ENCODE assay signal across 9 cellular contexts in genomic region chr12:119780786-119781434, GRCh38.
DNase-seq lines count a peak whose midpoint lies in the region; ATAC-seq, FAIRE-seq and TF ChIP-seq lines count a peak whose summit lies in the region.
"Had no signal": no experiment of that assay in that cellular context is flagged by ENCODE, and none has a peak within 500 bp of the region (broad histone marks: within the 10 kb centered on the region; RNA-seq: fewer than 3 reads in every experiment).

No MANE protein-coding gene starts in this region.

- H3K27ac ChIP-seq in K562 (ENCODE audit: extremely low read depth, low read depth, low read length) (no peak overlapping the region), vagina (no peak overlapping the region)

- DNase-seq in Daoy (ENCODE audit: low read depth), result peak; percentile 38
- DNase-seq in K562 (ENCODE audit: extremely low read depth in 1 of 4, low spot score in 3 of 4), result peak; percentile 44 to 62 (median 51)
- peak; percentile 68 for DNase-seq in left kidney (ENCODE audit: low read depth, low spot score)
- no peak for DNase-seq in vagina (ENCODE audit: extremely low spot score in 2 of 2)
- DNase-seq in occipital lobe (lab: John Stamatoyannopoulos, UW), result no peak
- no peak for DNase-seq in SKM-1 (lab: John Stamatoyannopoulos, UW; ENCODE audit: unreplicated experiment)
- DNase-seq in stimulated activated CD4-positive, alpha-beta T cell treated with anti-CD3 and anti-CD28 coated beads, Interleukin-15, amount 100 ng/mL, for 24 hours, result no peak

- intact Hi-C loops in K562 (cut with micrococcal nuclease), result loop anchor here (1.0 kb wide), 1 partner anchor 123 kb away; no protein-coding TSS in a partner anchor
- intact Hi-C loops in vagina (cut with DNase I), result no loop called here

- TF ChIP-seq EP300 in K562 (IDR thresholded peaks at IDR 0.05; ENCODE audit: low read length), result no peak

- FAIRE-seq in K562 (lab: Jason Lieb, UNC), result peak; percentile 85

- in situ Hi-C loops in K562 (cut with MboI), result no loop called here

- H3K27me3 ChIP-seq in K562 (ENCODE audit: control insufficient read depth in 2 of 2, insufficient read depth in 2 of 2, low read length in 2 of 2) (no peaks in the 10 kb centered on the region), vagina (no peaks in the 10 kb centered on the region)

- H3K9me1 ChIP-seq in K562 (ENCODE audit: control insufficient read depth, insufficient read depth, low read length), result no peaks in the 10 kb centered on the region

- H3K4me3 ChIP-seq in K562, result no peak overlapping the region
- no peak overlapping the region for H3K4me3 ChIP-seq in vagina

- 37% methylated on average over 8 of the region's 8 CpGs for WGBS in K562 (ENCODE audit: insufficient coverage, low coverage, missing lambda C conversion rate)

- peaks cover 53% of the 10 kb centered on the region for H3K36me3 ChIP-seq in K562 (ENCODE audit: control insufficient read depth, insufficient read depth, low read length)
- no peaks in the 10 kb centered on the region for H3K36me3 ChIP-seq in vagina

- BruUV-seq in K562 (replicated peaks; lab: Mats Ljungman, UMichigan), result no TSS peak

- TF ChIP-seq RAD21 in K562 (CRISPR knock-in tag; conservative IDR thresholded peaks at IDR 0.05 in 1 of 2, IDR thresholded peaks at IDR 0.05 in 1 of 2), result peak; percentile 45 to 54

- peak; percentile 80 for ATAC-seq in K562
- ATAC-seq: right cardiac atrium had no signal

- no peaks in the 10 kb centered on the region for H3K79me2 ChIP-seq in K562 (ENCODE audit: control insufficient read depth, insufficient read depth, low read length)

- no peak overlapping the region for H2AFZ ChIP-seq in K562 (ENCODE audit: low read depth, low read length)

- H3K4me2 ChIP-seq in K562 (ENCODE audit: insufficient read depth, low read length), result no peak overlapping the region

- H4K20me1 ChIP-seq in K562 (replicated peaks; ENCODE audit: control insufficient read depth, insufficient read depth, low read length), result no peaks in the 10 kb centered on the region

- H3K4me1 ChIP-seq in K562 (replicated peaks in 1 of 2; ENCODE audit: control insufficient read depth in 2 of 2, insufficient read depth in 2 of 2, low read length in 2 of 2) (no peaks in the 10 kb centered on the region), vagina (no peaks in the 10 kb centered on the region)

- CTCF ChIA-PET in K562 (lab: Yijun Ruan, JAX; ENCODE audit: low intra/inter-chr PET ratio), result interaction anchor here (0.7 to 2.1 kb wide), 2 partner anchors 121 to 123 kb away, joined by 3 to 12 read pairs; no protein-coding TSS in a partner anchor

- POLR2A ChIA-PET in K562 (lab: Yijun Ruan, JAX), result interaction anchor here (0.6 to 1.9 kb wide), 3 partner anchors 10 to 185 kb away, joined by 3 to 6 read pairs (median 5); no protein-coding TSS in a partner anchor

- no peak for TF ChIP-seq POLR2A in K562 (conservative IDR thresholded peaks at IDR 0.05)
- TF ChIP-seq POLR2A in vagina (IDR thresholded peaks at IDR 0.05), result no peak

- H3K9ac ChIP-seq in K562 (ENCODE audit: insufficient read depth in 1 of 2, low read depth in 2 of 2, low read length in 2 of 2), result no peak overlapping the region

- no peaks in the 10 kb centered on the region for H3K9me3 ChIP-seq in K562 (replicated peaks; ENCODE audit: control insufficient read depth, insufficient read depth, low read depth, low read length)
- no peaks in the 10 kb centered on the region for H3K9me3 ChIP-seq in vagina

- TF ChIP-seq CTCF in LNCAP (IDR thresholded peaks at IDR 0.05) (peak; percentile 92), K562 (IDR thresholded peaks at IDR 0.05 in 2 of 3, conservative IDR thresholded peaks at IDR 0.05 in 1 of 3; ENCODE audit: insufficient read depth in 2 of 3, low read depth in 1 of 3, low read length in 3 of 3) (peak; percentile 65 to 79 (median 78); a peak in 5 of 6 replicates), vagina (IDR thresholded peaks at IDR 0.05) (peak; percentile 54 to 67 (median 66))

TF ChIP-seq in K562, 482 proteins besides CTCF, POLR2A, EP300 and RAD21:
- TF ChIP-seq NR2C2 (CRISPR knock-in tag; IDR thresholded peaks at IDR 0.05) (no peak), NR2C2 (tag; IDR thresholded peaks at IDR 0.05) (no peak), JUND (IDR thresholded peaks at IDR 0.05; ENCODE audit: borderline replicate concordance, low read depth, low read length) (no peak), JUND (tag; IDR thresholded peaks at IDR 0.05; ENCODE audit: borderline replicate concordance, low read depth, low read length) (no peak), ZBTB17 (CRISPR knock-in tag; IDR thresholded peaks at IDR 0.05) (no peak), DIDO1 (tag; IDR thresholded peaks at IDR 0.05; ENCODE audit: low read depth) (no peak), SMC3 (conservative IDR thresholded peaks at IDR 0.05; ENCODE audit: insufficient read depth, low read depth, low read length) (0 out of 2 replicates have a peak, but pooled peaks have one; percentile 33), TEAD4 (IDR thresholded peaks at IDR 0.05; ENCODE audit: low read length) (0 out of 2 replicates have a peak, but pooled peaks have one; percentile 23), TEAD4 (CRISPR knock-in tag; IDR thresholded peaks at IDR 0.05; ENCODE audit: borderline replicate concordance) (no peak), FOSL1 (tag; conservative IDR thresholded peaks at IDR 0.05) (no peak), ZNF583 (CRISPR knock-in tag; IDR thresholded peaks at IDR 0.05) (no peak)
TF ChIP-seq in K562: peak in this region for 2.

Comparison
In these comparisons a context has a peak if more than half of its experiments do, and no peak if none do; other contexts are left out.
1. DNase-seq: peak in Daoy (single experiment), K562 (4 of 4) and left kidney (single experiment); none in vagina (0 of 2), occipital lobe (single experiment), SKM-1 (single experiment) and stimulated activated CD4-positive, alpha-beta T cell treated with anti-CD3 and anti-CD28 coated beads, Interleukin-15, amount 100 ng/mL, for 24 hours (single experiment).
2. Peak in every context shown above with its lines, with median percentiles within 50 percentile points of each other: CTCF ChIP-seq.